ENCODE assay signal across 8 cellular contexts in the genomic region with DNA sequence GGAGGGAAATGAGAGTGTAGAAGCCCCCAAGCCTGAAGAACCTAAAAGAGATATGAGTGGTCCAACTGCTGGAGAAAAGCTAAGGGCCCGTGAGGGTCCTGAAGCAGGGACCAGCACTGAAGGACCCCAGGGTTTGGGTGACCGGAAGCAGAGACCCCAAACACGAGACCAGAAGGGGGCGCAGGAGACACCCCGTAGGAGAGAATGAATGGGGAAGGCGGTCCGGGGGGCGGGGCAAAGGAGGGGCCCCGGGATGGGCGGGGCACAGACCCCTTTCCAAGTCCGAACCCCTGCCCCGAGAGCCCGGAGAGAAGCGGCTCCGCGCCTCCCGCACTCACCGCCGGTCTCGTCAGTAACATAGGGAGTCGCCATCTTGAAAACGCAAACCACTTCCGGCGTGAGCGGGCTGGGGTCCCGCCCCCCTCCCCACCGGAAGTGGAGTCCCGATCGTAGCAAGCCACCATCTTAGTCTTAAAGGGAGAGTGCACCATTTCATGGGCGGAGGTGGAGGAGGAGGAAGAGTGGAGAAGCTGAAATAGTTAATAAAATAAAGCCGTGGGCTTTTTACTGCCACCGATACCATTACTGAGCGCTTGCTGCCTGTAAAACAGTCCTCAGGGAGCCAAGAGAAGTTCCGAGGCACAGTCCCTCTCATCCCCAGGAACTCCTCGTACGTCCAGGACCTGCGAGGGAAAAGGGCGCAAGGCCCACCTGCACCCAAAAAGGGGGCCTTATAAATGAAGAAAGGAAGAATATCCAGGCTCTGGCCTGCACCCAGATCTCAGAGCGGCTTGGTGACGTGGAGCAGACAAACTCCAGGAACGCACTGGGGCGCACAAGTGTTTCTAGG. TPM values are rescaled to one million over a fixed set of nuclear protein-coding genes. Genes with fewer than 3 reads are reported as not detected.
A peak's percentile ranks its signal among the peaks of the same experiment; 100 is the strongest.
DNase-seq lines count a peak whose midpoint lies in the region; ATAC-seq and TF ChIP-seq lines count a peak whose summit lies in the region.

No MANE protein-coding gene starts in this region.

- H3K4me2 ChIP-seq in OCI-LY7 (ENCODE audit: low read length) = peak overlapping the region; percentile 93

- peak overlapping the region; percentile 99 for H3K27ac ChIP-seq in OCI-LY7 (ENCODE audit: low read depth, low read length, poor library complexity, severe bottlenecking)
- H3K27ac ChIP-seq in mucosa of rectum (ENCODE audit: low read depth in 2 of 2, low read length in 2 of 2) = peak overlapping the region; percentile 99

- POLR2A ChIA-PET in OCI-LY7 (lab: Charles Lee) = interaction anchor here (0.9 to 5.0 kb wide), 12 partner anchors 11 to 221 kb away, joined by 3 to 49 read pairs (median 6); a partner anchor contains a TSS

- 0 out of 2 replicates have a peak, but pooled peaks cover under 1% of the 10 kb centered on the region for H4K20me1 ChIP-seq in OCI-LY7 (ENCODE audit: insufficient read depth, low read length)

- H3K79me2 ChIP-seq in OCI-LY7 (ENCODE audit: insufficient read depth, low read depth, low read length) = peaks cover 72% of the 10 kb centered on the region

- peaks cover 5% of the 10 kb centered on the region for H3K36me3 Mint-ChIP-seq in IgD-negative memory B cell

- H3K9me2 ChIP-seq in OCI-LY7 (ENCODE audit: insufficient read depth, low read length) = no peaks in the 10 kb centered on the region

- DNase-seq in DMS 273 treated with DMSO at 0.1 percent for 48 hours (lab: John Stamatoyannopoulos, UW) = peak; percentile 75
- peak; percentile 95 for DNase-seq in OCI-LY7 (ENCODE audit: low spot score)
- DNase-seq in activated T-cell treated with anti-CD3 and anti-CD28 coated beads for 4 hours = peak; percentile 85
- DNase-seq in epithelial cell of proximal tubule (ENCODE audit: low read depth) = peak; percentile 39
- DNase-seq in stimulated activated CD8-positive, alpha-beta memory T cell treated with anti-CD3 and anti-CD28 coated beads, Interleukin-4, amount 100 ng/mL, for 4 hours (ENCODE audit: low read depth in 2 of 2, low spot score in 1 of 2) = peak; percentile 74 to 82

- CTCF ChIA-PET in OCI-LY7 (lab: Charles Lee; ENCODE audit: unreplicated experiment) = interaction anchor here (1.0 to 1.4 kb wide), 5 partner anchors 10 to 100 kb away, joined by 3 to 7 read pairs (median 3); no protein-coding TSS in a partner anchor

- H3K4me3 ChIP-seq in OCI-LY7 (ENCODE audit: low read depth, low read length, poor library complexity, severe bottlenecking) = peak overlapping the region; percentile 82
- H3K4me3 ChIP-seq in epithelial cell of proximal tubule (ENCODE audit: low read depth, low read length) = peak overlapping the region; percentile 96
- peak overlapping the region; percentile 98 to 99 for H3K4me3 ChIP-seq in mucosa of rectum (ENCODE audit: low read length in 2 of 2)

- BruUV-seq in OCI-LY7 (replicated peaks; lab: Mats Ljungman, UMichigan) = no TSS peak

- peaks cover 35 to 45% (median 43%) of the 10 kb centered on the region in 3 donors for H3K4me1 Mint-ChIP-seq in IgD-negative memory B cell

- H3K36me3 ChIP-seq in OCI-LY7 (ENCODE audit: insufficient read depth, low read length) (peaks cover 38% of the 10 kb centered on the region), mucosa of rectum (ENCODE audit: control insufficient read depth in 2 of 2, insufficient read depth in 2 of 2, low read length in 2 of 2) (peaks cover 4 to 9% of the 10 kb centered on the region in 2 donors)

- H3K27ac Mint-ChIP-seq in IgD-negative memory B cell = peak overlapping the region; percentile 96 to 98 (median 96)

- H2AFZ ChIP-seq in OCI-LY7 (ENCODE audit: low read length) = peak overlapping the region; percentile 9; the same call in 1 of the 2 replicates

- no peaks in the 10 kb centered on the region for H3K9me3 Mint-ChIP-seq in IgD-negative memory B cell

- H3K27me3 Mint-ChIP-seq in IgD-negative memory B cell = no peaks in the 10 kb centered on the region

- peak; percentile 43 for ATAC-seq in GM21526 (IDR thresholded peaks at IDR 0.05; ENCODE audit: low FRiP score, unreplicated experiment)

- TF ChIP-seq CTCF in OCI-LY7 (conservative IDR thresholded peaks at IDR 0.05; ENCODE audit: low read length) = peak; percentile 94
- TF ChIP-seq CTCF in epithelial cell of proximal tubule (conservative IDR thresholded peaks at IDR 0.05; ENCODE audit: low read depth, low read length) = peak; percentile 80

- H3K4me1 ChIP-seq in OCI-LY7 (ENCODE audit: insufficient read depth, low read length, poor library complexity, severe bottlenecking) (peaks cover 51% of the 10 kb centered on the region), mucosa of rectum (ENCODE audit: control insufficient read depth in 2 of 2, insufficient read depth in 2 of 2, low read length in 2 of 2) (peaks cover 38% of the 10 kb centered on the region in 2 donors)

- intact Hi-C loops in OCI-LY7 (cut with micrococcal nuclease; ENCODE audit: unreplicated experiment) = loop anchor here (1.0 to 5.0 kb wide), 6 partner anchors 13 to 760 kb away; a partner anchor contains a TSS

- H3K27me3 ChIP-seq in mucosa of rectum (ENCODE audit: control insufficient read depth in 2 of 2, insufficient read depth in 2 of 2, low read length in 2 of 2) = no peaks in the 10 kb centered on the region

- H3K9ac ChIP-seq in mucosa of rectum (ENCODE audit: low read depth in 1 of 2, low read length in 2 of 2) = peak overlapping the region; percentile 99

- H3K9me3 ChIP-seq in OCI-LY7 (ENCODE audit: low read length) (no peaks in the 10 kb centered on the region), mucosa of rectum (ENCODE audit: control insufficient read depth in 2 of 2, low read length in 2 of 2) (no peaks in the 10 kb centered on the region)

- H3K4me3 Mint-ChIP-seq in IgD-negative memory B cell = peak overlapping the region; percentile 90 to 99 (median 98)

RNA-seq across cellular contexts. Expression of a gene that starts 0.7 kb away (rescaled TPM):
- 76.5 TPM for polyA plus RNA-seq in IgD-negative memory B cell
- 88.5 and 97.2 TPM in 2 replicates for total RNA-seq in OCI-LY7 (2014; rRNA removed; shearing (Covaris generic))
- total RNA-seq in OCI-LY7 (2022) (82.7 and 88.5 TPM in 2 replicates), epithelial cell of proximal tubule (49.2 and 56.0 TPM in 2 replicates)

RNA-seq across cellular contexts. Expression of a gene that starts 4.0 kb away (rescaled TPM):
- polyA plus RNA-seq in IgD-negative memory B cell = 114 TPM
- total RNA-seq in OCI-LY7 (2014; rRNA removed; shearing (Covaris generic)) = 106 and 144 TPM in 2 replicates
- total RNA-seq in OCI-LY7 (2022) (170 and 216 TPM in 2 replicates), epithelial cell of proximal tubule (44.3 and 272 TPM in 2 replicates)

RNA-seq across cellular contexts. Expression of a gene that starts 38.9 kb away (rescaled TPM):
- polyA plus RNA-seq in IgD-negative memory B cell = 1.1 TPM
- 0.49 and 1.4 TPM in 2 replicates for total RNA-seq in OCI-LY7 (2014; rRNA removed; shearing (Covaris generic))
- total RNA-seq in OCI-LY7 (2022) (2.4 and 3.0 TPM in 2 replicates), epithelial cell of proximal tubule (1.4 and 3.7 TPM in 2 replicates)

RNA-seq across cellular contexts. Expression of a gene that starts 39.7 kb away (rescaled TPM):
- 8.9 TPM for polyA plus RNA-seq in IgD-negative memory B cell
- 57.8 and 68.1 TPM in 2 replicates for total RNA-seq in OCI-LY7 (2014; rRNA removed; shearing (Covaris generic))
- 80.9 and 81.4 TPM in 2 replicates for total RNA-seq in OCI-LY7 (2022)
- 62.0 and 81.2 TPM in 2 replicates for total RNA-seq in epithelial cell of proximal tubule

RNA-seq across cellular contexts. Expression of a gene that starts 46.9 kb away (rescaled TPM):
- 54.7 TPM for polyA plus RNA-seq in IgD-negative memory B cell
- 21.6 and 21.8 TPM in 2 replicates for total RNA-seq in OCI-LY7 (2014; rRNA removed; shearing (Covaris generic))
- total RNA-seq in OCI-LY7 (2022) = 47.2 and 50.5 TPM in 2 replicates
- 50.1 and 61.5 TPM in 2 replicates for total RNA-seq in epithelial cell of proximal tubule

Comparison
In these comparisons a context has a peak if more than half of its experiments do, and no peak if none do; other contexts are left out.
1. Peak in every context shown above with its lines: DNase-seq, ATAC-seq, H3K4me3 ChIP-seq and H3K27ac ChIP-seq.
2. DNase-seq: peak in every context shown above with its lines; median percentile 95 in OCI-LY7; 85 in activated T-cell treated with anti-CD3 and anti-CD28 coated beads for 4 hours; 78 in stimulated activated CD8-positive, alpha-beta memory T cell treated with anti-CD3 and anti-CD28 coated beads, Interleukin-4, amount 100 ng/mL, for 4 hours; 75 in DMS 273 treated with DMSO at 0.1 percent for 48 hours; 39 in epithelial cell of proximal tubule.